ENCODE assay signal across 20 cellular contexts in the genomic region with DNA sequence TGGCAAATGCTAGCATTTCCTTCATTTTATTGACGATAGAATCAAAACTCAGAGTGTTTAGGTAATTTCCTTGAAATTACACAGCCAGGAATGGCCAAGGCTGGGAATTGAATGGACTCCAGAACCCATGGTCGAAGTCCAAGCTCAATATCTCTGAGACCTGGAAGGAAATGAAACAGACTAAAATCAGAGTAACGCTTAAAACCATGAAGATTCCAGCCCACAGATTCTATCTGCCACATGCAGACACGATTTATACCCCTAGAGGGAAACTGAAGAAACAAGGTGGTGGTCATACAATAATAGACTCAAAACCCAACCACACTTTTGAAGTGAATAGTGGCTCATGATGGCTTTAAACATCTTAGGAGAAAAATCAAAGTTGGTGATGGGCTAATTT.
DNase-seq lines count a peak whose midpoint lies in the region; ATAC-seq and TF ChIP-seq lines count a peak whose summit lies in the region.
"Had no signal": no experiment of that assay in that cellular context is flagged by ENCODE, and none has a peak within 500 bp of the region (broad histone marks: within the 10 kb centered on the region; RNA-seq: fewer than 3 reads in every experiment).

No MANE protein-coding gene starts in this region.

- CTCF ChIA-PET in CD8-positive, alpha-beta T cell (lab: Charles Lee) = interaction anchor here (1.1 kb wide), 1 partner anchor 23 kb away, joined by 3 read pairs; no protein-coding TSS in a partner anchor
- CTCF ChIA-PET in activated CD8-positive, alpha-beta T cell treated with anti-CD3 and anti-CD28 coated beads for 36 hours (lab: Charles Lee) = interaction anchor here (1.1 to 1.8 kb wide), 4 partner anchors 17 to 94 kb away, joined by 3 to 4 read pairs (median 4); no protein-coding TSS in a partner anchor

- intact Hi-C loops in CD8-positive, alpha-beta T cell (cut with DNase I, micrococcal nuclease) = loop anchor here (2.0 to 5.0 kb wide), 2 partner anchors 61 to 67 kb away; no protein-coding TSS in a partner anchor
- intact Hi-C loops in activated CD8-positive, alpha-beta T cell treated with anti-CD3 and anti-CD28 coated beads for 36 hours (cut with micrococcal nuclease) = loop anchor here (5.0 kb wide), 1 partner anchor 91 kb away; no protein-coding TSS in a partner anchor

- peak overlapping the region; percentile 36 for H3K4me2 ChIP-seq in BLaER1
- H3K4me2 ChIP-seq: smooth muscle cell had no signal

- H3K27ac Mint-ChIP-seq in CD8-positive, alpha-beta T cell = peak overlapping the region; percentile 92
- H3K27ac Mint-ChIP-seq in activated CD8-positive, alpha-beta T cell treated with anti-CD3 and anti-CD28 coated beads for 36 hours = peak overlapping the region; percentile 80
- peak overlapping the region in 2 of 6 donors; percentile 33 to 41 for H3K27ac Mint-ChIP-seq in immature natural killer cell
- H3K27ac Mint-ChIP-seq: memory B cell had no signal

- H3K27me3 ChIP-seq in BLaER1 = no peaks in the 10 kb centered on the region
- H3K27me3 ChIP-seq in CD8-positive, alpha-beta T cell (ENCODE audit: insufficient read depth, low read length) = no peaks in the 10 kb centered on the region

- DNase-seq in CD8-positive, alpha-beta T cell = no peak
- DNase-seq in activated CD8-positive, alpha-beta T cell treated with anti-CD3 and anti-CD28 coated beads for 36 hours = no peak
- no peak for DNase-seq in immature natural killer cell
- DNase-seq: aorta; HCEC 1CT; MV-4-11; NCI-H2081 treated with DMSO at 0.1 percent for 48 hours; NCI-H524 treated with DMSO at 0.1 percent for 48 hours; Right ventricle myocardium superior; stimulated activated CD4-positive, alpha-beta T cell treated with anti-CD3 and anti-CD28 coated beads, Interleukin-4, amount 100 ng/mL, for 4 hours; T-helper 9 cell had no signal

- TF ChIP-seq CTCF in CD8-positive, alpha-beta T cell (IDR thresholded peaks at IDR 0.05) = no peak
- peak; percentile 29 for TF ChIP-seq CTCF in activated CD8-positive, alpha-beta T cell treated with anti-CD3 and anti-CD28 coated beads for 36 hours (IDR thresholded peaks at IDR 0.05)

- H3K9ac ChIP-seq in BLaER1 = no peak overlapping the region

- no peak overlapping the region for H3K4me3 ChIP-seq in BLaER1
- no peak overlapping the region for H3K4me3 ChIP-seq in CD8-positive, alpha-beta T cell (ENCODE audit: low read depth, low read length)
- H3K4me3 ChIP-seq: prostate gland, smooth muscle cell had no signal

- peaks cover 2% of the 10 kb centered on the region for H3K9me3 Mint-ChIP-seq in CD8-positive, alpha-beta T cell
- H3K9me3 Mint-ChIP-seq in activated CD8-positive, alpha-beta T cell treated with anti-CD3 and anti-CD28 coated beads for 36 hours = peaks cover 7% of the 10 kb centered on the region
- H3K9me3 Mint-ChIP-seq in immature natural killer cell = no peaks in the 10 kb centered on the region

- H3K4me3 Mint-ChIP-seq in CD8-positive, alpha-beta T cell = peak overlapping the region; percentile 70
- peak overlapping the region; percentile 31 for H3K4me3 Mint-ChIP-seq in activated CD8-positive, alpha-beta T cell treated with anti-CD3 and anti-CD28 coated beads for 36 hours
- H3K4me3 Mint-ChIP-seq in immature natural killer cell = peak overlapping the region in 3 of 5 donors; percentile 4 to 33 (median 18)
- H3K4me3 Mint-ChIP-seq: memory B cell had no signal

- no peaks in the 10 kb centered on the region for H4K20me1 ChIP-seq in BLaER1

- no peak for ATAC-seq in CD8-positive, alpha-beta T cell
- ATAC-seq in activated CD8-positive, alpha-beta T cell treated with anti-CD3 and anti-CD28 coated beads for 36 hours = no peak
- no peak for ATAC-seq in HG03571 (IDR thresholded peaks at IDR 0.05; ENCODE audit: unreplicated experiment)
- no peak for ATAC-seq in GM19467 (IDR thresholded peaks at IDR 0.05; ENCODE audit: unreplicated experiment)
- no peak for ATAC-seq in GM18870 (IDR thresholded peaks at IDR 0.05; ENCODE audit: unreplicated experiment)
- ATAC-seq in GM19023 (IDR thresholded peaks at IDR 0.05; ENCODE audit: unreplicated experiment) = no peak

- H3K4me1 ChIP-seq in BLaER1 = peaks cover 24% of the 10 kb centered on the region
- H3K4me1 ChIP-seq in CD8-positive, alpha-beta T cell (ENCODE audit: insufficient read depth, low read length) = peaks cover 87% of the 10 kb centered on the region
- H3K4me1 ChIP-seq: prostate gland had no signal

- peaks cover 2% of the 10 kb centered on the region for H3K36me3 Mint-ChIP-seq in CD8-positive, alpha-beta T cell
- H3K36me3 Mint-ChIP-seq in activated CD8-positive, alpha-beta T cell treated with anti-CD3 and anti-CD28 coated beads for 36 hours (ENCODE audit: low read depth) = peaks cover 50% of the 10 kb centered on the region
- no peaks in the 10 kb centered on the region for H3K36me3 Mint-ChIP-seq in immature natural killer cell

- H3K4me1 Mint-ChIP-seq in CD8-positive, alpha-beta T cell (ENCODE audit: low read depth) = peaks cover 77% of the 10 kb centered on the region
- peaks cover 85% of the 10 kb centered on the region for H3K4me1 Mint-ChIP-seq in activated CD8-positive, alpha-beta T cell treated with anti-CD3 and anti-CD28 coated beads for 36 hours (ENCODE audit: low read depth)
- H3K4me1 Mint-ChIP-seq in immature natural killer cell = peaks cover 29 to 70% of the 10 kb centered on the region in 2 donors
- H3K4me1 Mint-ChIP-seq: memory B cell had no signal

- H3K27me3 Mint-ChIP-seq in CD8-positive, alpha-beta T cell (ENCODE audit: low read depth) = no peaks in the 10 kb centered on the region
- no peaks in the 10 kb centered on the region for H3K27me3 Mint-ChIP-seq in activated CD8-positive, alpha-beta T cell treated with anti-CD3 and anti-CD28 coated beads for 36 hours
- H3K27me3 Mint-ChIP-seq in immature natural killer cell (ENCODE audit: low read depth in 3 of 3) = no peaks in the 10 kb centered on the region

- POLR2A ChIA-PET in CD8-positive, alpha-beta T cell (lab: Charles Lee) = interaction anchor here (1.2 to 2.2 kb wide), 2 partner anchors 10 to 94 kb away, joined by 3 to 9 read pairs; no protein-coding TSS in a partner anchor
- POLR2A ChIA-PET in activated CD8-positive, alpha-beta T cell treated with anti-CD3 and anti-CD28 coated beads for 36 hours (lab: Charles Lee) = interaction anchor here (0.5 to 2.7 kb wide), 8 partner anchors 10 to 111 kb away, joined by 3 to 10 read pairs (median 4); no protein-coding TSS in a partner anchor

- peaks cover 20% of the 10 kb centered on the region; the same call in 1 of the 2 replicates for H3K9me3 ChIP-seq in BLaER1
- H3K9me3 ChIP-seq in CD8-positive, alpha-beta T cell (ENCODE audit: low read length) = no peaks in the 10 kb centered on the region
- H3K9me3 ChIP-seq: prostate gland had no signal

- 0 out of 2 replicates have a peak, but pooled peaks cover 4% of the 10 kb centered on the region for H3K36me3 ChIP-seq in BLaER1
- no peaks in the 10 kb centered on the region for H3K36me3 ChIP-seq in CD8-positive, alpha-beta T cell (ENCODE audit: insufficient read depth, low read length)
- H3K36me3 ChIP-seq: prostate gland had no signal

- H3K27ac ChIP-seq in BLaER1 = no peak overlapping the region
- H3K27ac ChIP-seq in CD8-positive, alpha-beta T cell (ENCODE audit: low read depth, low read length) = no peak overlapping the region
- H3K27ac ChIP-seq: HL-60, prostate gland had no signal

Comparison
In these comparisons a context has a peak if more than half of its experiments do, and no peak if none do; other contexts are left out.
1. H3K4me3 Mint-ChIP-seq: peak in every context shown above with its lines; median percentile 70 in CD8-positive, alpha-beta T cell; 31 in activated CD8-positive, alpha-beta T cell treated with anti-CD3 and anti-CD28 coated beads for 36 hours; 18 in immature natural killer cell.